Comparison of ENCODE assay signal across 9 cellular contexts in genomic region chr1:101309334-101310221, GRCh38.
A peak's percentile ranks its signal among the peaks of the same experiment; 100 is the strongest.
DNase-seq lines count a peak whose midpoint lies in the region; ATAC-seq, FAIRE-seq and TF ChIP-seq lines count a peak whose summit lies in the region.
"Had no signal": no experiment of that assay in that cellular context is flagged by ENCODE, and none has a peak within 500 bp of the region (broad histone marks: within the 10 kb centered on the region; RNA-seq: fewer than 3 reads in every experiment).

No MANE protein-coding gene starts in this region.

- CTCF ChIA-PET in BJ (lab: Yijun Ruan, JAX) (interaction anchor here (0.6 to 5.0 kb wide), 35 partner anchors 9 to 439 kb away, joined by 3 to 55 read pairs (median 4); no protein-coding TSS in a partner anchor), endothelial cell of umbilical vein (lab: Charles Lee) (interaction anchor here (0.6 to 6.4 kb wide), 70 partner anchors 8 to 441 kb away, joined by 3 to 265 read pairs (median 5); partner anchors contain the start of gene S1PR1)

- ATAC-seq in GM19023 (IDR thresholded peaks at IDR 0.05; ENCODE audit: unreplicated experiment), result peak; percentile 58
- ATAC-seq in HG03280 (IDR thresholded peaks at IDR 0.05; ENCODE audit: unreplicated experiment), result peak; percentile 43
- ATAC-seq in mucosa of descending colon, result peak; percentile 82

- H3K27me3 ChIP-seq in BJ (ENCODE audit: control insufficient read depth, insufficient read depth, low read length), result peaks cover 22% of the 10 kb centered on the region
- peaks cover 0 to 1% of the 10 kb centered on the region in 2 experiments for H3K27me3 ChIP-seq in endothelial cell of umbilical vein (ENCODE audit: control insufficient read depth in 2 of 2, insufficient read depth in 2 of 2, low read length in 2 of 2)

- DNase-seq in BJ (ENCODE audit: low read depth) (no peak), NCI-H82 treated with DMSO at 0.1 percent for 48 hours (lab: John Stamatoyannopoulos, UW; ENCODE audit: unreplicated experiment) (peak; percentile 11), endothelial cell of umbilical vein (ENCODE audit: low read depth, low spot score) (peak; percentile 79), mucosa of descending colon (peak; percentile 48 to 82 (median 51))
- DNase-seq in activated CD8-positive, alpha-beta memory T cell treated with anti-CD3 and anti-CD28 coated beads, Interleukin-2, amount 50 U/mL, for 1 hour (ENCODE audit: extremely low read depth), result peak; percentile 78
- peak; percentile 79 for DNase-seq in stimulated activated CD8-positive, alpha-beta memory T cell treated with anti-CD3 and anti-CD28 coated beads, Interleukin-4, amount 100 ng/mL, for 48 hours

- no peak for TF ChIP-seq POLR2A in endothelial cell of umbilical vein (IDR thresholded peaks at IDR 0.05; ENCODE audit: low read depth, low read length)

- H3K36me3 ChIP-seq in BJ (ENCODE audit: control insufficient read depth, insufficient read depth, low read length), result no peaks in the 10 kb centered on the region
- no peaks in the 10 kb centered on the region for H3K36me3 ChIP-seq in endothelial cell of umbilical vein (ENCODE audit: control insufficient read depth in 2 of 2, extremely low read depth in 1 of 2, insufficient read depth in 2 of 2, low read length in 2 of 2)
- no peaks in the 10 kb centered on the region for H3K36me3 ChIP-seq in mucosa of descending colon (ENCODE audit: low read depth)

- TF ChIP-seq CTCF in BJ (IDR thresholded peaks at IDR 0.05; ENCODE audit: insufficient read depth, low read depth, low read length), result peak; percentile 91
- peak; percentile 87 to 90 for TF ChIP-seq CTCF in endothelial cell of umbilical vein (IDR thresholded peaks at IDR 0.05; ENCODE audit: extremely low read depth in 1 of 2, insufficient read depth in 1 of 2, low read depth in 1 of 2, low read length in 2 of 2)
- peak; percentile 83 for TF ChIP-seq CTCF in mucosa of descending colon (IDR thresholded peaks at IDR 0.05)

- FAIRE-seq in endothelial cell of umbilical vein (lab: Jason Lieb, UNC), result peak; percentile 92
- FAIRE-seq: colon had no signal

- H3K4me1 ChIP-seq in endothelial cell of umbilical vein (ENCODE audit: control insufficient read depth, extremely low read depth, insufficient read depth, low read length), result peaks cover 6% of the 10 kb centered on the region
- H3K4me1 ChIP-seq in mucosa of descending colon (ENCODE audit: low read depth), result peaks cover 9% of the 10 kb centered on the region

- H4K20me1 ChIP-seq in endothelial cell of umbilical vein (replicated peaks; ENCODE audit: control insufficient read depth, extremely low read depth, insufficient read depth, low read length), result no peaks in the 10 kb centered on the region

- H3K4me3 ChIP-seq in BJ (ENCODE audit: low read depth, low read length) (peak overlapping the region; percentile 23; the same call in 1 of the 2 replicates), endothelial cell of umbilical vein (replicated peaks in 1 of 3; ENCODE audit: insufficient read depth in 1 of 3, low read depth in 1 of 3, low read length in 3 of 3) (peak overlapping the region in 2 of 3 experiments; percentile 27 to 63), mucosa of descending colon (no peak overlapping the region)

- peak overlapping the region; percentile 94 for H2AFZ ChIP-seq in endothelial cell of umbilical vein (ENCODE audit: low read depth, low read length)

- peak overlapping the region; percentile 86 for H3K4me2 ChIP-seq in endothelial cell of umbilical vein (ENCODE audit: insufficient read depth, low read length)

- H3K27ac ChIP-seq in endothelial cell of umbilical vein (ENCODE audit: insufficient read depth, low read depth, low read length), result no peak overlapping the region

- dilution Hi-C loops in endothelial cell of umbilical vein (cut with MboI; ENCODE audit: extremely low pct_ligation_motif_present, low sequenced_read_pairs), result loop anchor here (25.0 kb wide), 1 partner anchor 397 kb away; no protein-coding TSS in a partner anchor

- H3K79me2 ChIP-seq in endothelial cell of umbilical vein (ENCODE audit: control insufficient read depth, insufficient read depth, low read length), result no peaks in the 10 kb centered on the region

- H3K9me3 ChIP-seq in endothelial cell of umbilical vein (replicated peaks; ENCODE audit: control insufficient read depth, insufficient read depth, low read length), result no peaks in the 10 kb centered on the region
- no peaks in the 10 kb centered on the region for H3K9me3 ChIP-seq in mucosa of descending colon

- POLR2A ChIA-PET in BJ (lab: Charles Lee) (interaction anchor here (0.6 to 0.8 kb wide), 2 partner anchors 35 to 1769 kb away, joined by 3 to 15 read pairs; no protein-coding TSS in a partner anchor), endothelial cell of umbilical vein (lab: Charles Lee) (interaction anchor here (0.5 to 0.9 kb wide), 2 partner anchors 16 to 71 kb away, joined by 3 to 5 read pairs; no protein-coding TSS in a partner anchor)

- peak overlapping the region; percentile 45 for H3K9ac ChIP-seq in endothelial cell of umbilical vein (replicated peaks; ENCODE audit: extremely low read depth, insufficient read depth, low read length)

- no TSS peak for BruUV-seq in endothelial cell of umbilical vein (replicated peaks; lab: Mats Ljungman, UMichigan)

- no peaks in the 10 kb centered on the region for H3K9me1 ChIP-seq in endothelial cell of umbilical vein (replicated peaks; ENCODE audit: control insufficient read depth, extremely low read depth, insufficient read depth, low read length)

- intact Hi-C loops in endothelial cell of umbilical vein (cut with micrococcal nuclease) (loop anchor here (1.0 to 10.0 kb wide), 4 partner anchors 48 to 715 kb away; no protein-coding TSS in a partner anchor), mucosa of descending colon (cut with DNase I, micrococcal nuclease) (loop anchor here in 1 of 2 donors (10.0 kb wide), 1 partner anchor 45 kb away; no protein-coding TSS in a partner anchor)

TF ChIP-seq in endothelial cell of umbilical vein, 7 proteins besides CTCF, POLR2A, EP300 and RAD21:
- TF ChIP-seq, protein P1, sequence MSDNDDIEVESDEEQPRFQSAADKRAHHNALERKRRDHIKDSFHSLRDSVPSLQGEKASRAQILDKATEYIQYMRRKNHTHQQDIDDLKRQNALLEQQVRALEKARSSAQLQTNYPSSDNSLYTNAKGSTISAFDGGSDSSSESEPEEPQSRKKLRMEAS (IDR thresholded peaks at IDR 0.05; ENCODE audit: insufficient read depth, insufficient read length), result no peak
- TF ChIP-seq POLR2AphosphoS5 (IDR thresholded peaks at IDR 0.05; ENCODE audit: insufficient read depth, low read depth, low read length) (no peak), GATA2 (IDR thresholded peaks at IDR 0.05; ENCODE audit: insufficient read depth, insufficient read length, low read depth, low read length) (no peak), MYC (IDR thresholded peaks at IDR 0.05; ENCODE audit: low read depth, low read length) (no peak), FOS (IDR thresholded peaks at IDR 0.05; ENCODE audit: borderline replicate concordance, insufficient read depth, low read length) (no peak), EZH2 (IDR thresholded peaks at IDR 0.05; ENCODE audit: borderline replicate concordance, low read depth, low read length, severe bottlenecking) (no peak), JUN (IDR thresholded peaks at IDR 0.05; ENCODE audit: borderline replicate concordance, insufficient read depth, insufficient read length, low read depth) (no peak)
